Comparison of ENCODE assay signal across 16 cellular contexts in genomic region chr2:166665991-166666940, GRCh38.
DNase-seq lines count a peak whose midpoint lies in the region.
"Had no signal": no experiment of that assay in that cellular context is flagged by ENCODE, and none has a peak within 500 bp of the region (broad histone marks: within the 10 kb centered on the region; RNA-seq: fewer than 3 reads in every experiment).

No MANE protein-coding gene starts in this region.

- DNase-seq in H4 (ENCODE audit: low spot score), result peak; percentile 64
- DNase-seq in NCI-H226, result peak; percentile 78
- DNase-seq in dedifferentiated amniotic fluid mesenchymal stem cell (ENCODE audit: extremely low spot score), result peak; percentile 91
- DNase-seq in renal cortical epithelial cell (ENCODE audit: low read depth), result peak; percentile 53
- no peak for DNase-seq in stimulated activated CD8-positive, alpha-beta memory T cell treated with anti-CD3 and anti-CD28 coated beads, Interleukin-4, amount 100 ng/mL, for 48 hours
- no peak for DNase-seq in activated naive CD4-positive, alpha-beta T cell (lab: John Stamatoyannopoulos, UW)
- DNase-seq in activated CD4-positive, alpha-beta T cell treated with anti-CD3 and anti-CD28 coated beads, Interleukin-2, amount 50 U/mL, for 4 hours, result no peak
- no peak for DNase-seq in DMS79 (lab: John Stamatoyannopoulos, UW)
- DNase-seq: activated T-cell treated with anti-CD3 and anti-CD28 coated beads, Interleukin-2, amount 50 U/mL, for 48 hours; Caco-2; caudate nucleus; heart right ventricle; PC-9; right lobe of liver; stimulated activated naive CD4-positive, alpha-beta T cell treated with Interleukin-2 at 50 U/mL for 16 hours; trophoblast cell had no signal

Comparison
In these comparisons a context has a peak if more than half of its experiments do, and no peak if none do; other contexts are left out.
1. DNase-seq: peak in H4 (single experiment), NCI-H226 (single experiment), dedifferentiated amniotic fluid mesenchymal stem cell (single experiment) and renal cortical epithelial cell (single experiment); none in stimulated activated CD8-positive, alpha-beta memory T cell treated with anti-CD3 and anti-CD28 coated beads, Interleukin-4, amount 100 ng/mL, for 48 hours (single experiment), activated naive CD4-positive, alpha-beta T cell (0 of 4), activated CD4-positive, alpha-beta T cell treated with anti-CD3 and anti-CD28 coated beads, Interleukin-2, amount 50 U/mL, for 4 hours (0 of 2) and DMS79 (single experiment).